Comparison of ENCODE assay signal across 13 cellular contexts in the genomic region with DNA sequence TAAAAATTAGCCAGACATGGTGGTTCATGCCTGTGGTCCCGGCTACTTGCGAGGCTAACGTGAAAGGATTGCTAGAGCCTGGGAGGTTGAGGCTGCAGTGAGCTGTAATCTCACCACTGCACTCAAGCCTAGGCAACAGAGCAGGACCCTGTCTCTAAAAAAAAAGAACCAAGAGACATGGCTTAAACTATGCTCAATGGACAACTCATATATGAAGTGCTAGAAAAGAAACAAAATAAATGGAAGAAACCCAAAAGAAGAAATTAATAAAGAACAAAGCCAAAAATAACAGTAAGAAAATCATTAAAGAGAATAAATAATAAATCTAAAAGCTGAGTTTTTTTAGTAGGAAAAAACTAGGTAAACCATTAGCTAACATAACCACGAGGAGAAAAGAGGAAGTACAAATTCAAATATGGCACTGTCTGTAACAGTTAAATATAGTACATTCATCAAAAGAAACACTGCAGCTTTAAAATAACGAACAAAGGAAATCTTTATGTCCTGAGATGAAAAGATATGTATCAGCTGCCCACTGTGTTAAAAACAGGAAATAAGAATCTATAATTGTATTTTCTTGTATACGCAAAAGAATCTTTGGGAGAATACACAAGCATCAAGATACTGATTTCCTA. TPM values are rescaled to one million over a fixed set of nuclear protein-coding genes. Genes with fewer than 3 reads are reported as not detected.
DNase-seq lines count a peak whose midpoint lies in the region; ATAC-seq lines count a peak whose summit lies in the region.
"Had no signal": no experiment of that assay in that cellular context is flagged by ENCODE, and none has a peak within 500 bp of the region (broad histone marks: within the 10 kb centered on the region; RNA-seq: fewer than 3 reads in every experiment).

No MANE protein-coding gene starts in this region.

- peak; percentile 80 for DNase-seq in MV-4-11 (lab: John Stamatoyannopoulos, UW)
- peak; percentile 37 for DNase-seq in epidermal melanocyte (ENCODE audit: insufficient read length, low spot score)
- DNase-seq in stimulated activated naive CD4-positive, alpha-beta T cell treated with Interleukin-2 at 50 U/mL for 16 hours (lab: John Stamatoyannopoulos, UW), result no peak
- DNase-seq in left colon, result no peak
- no peak for DNase-seq in GM03348 (ENCODE audit: low spot score)
- DNase-seq in NK-92 (lab: John Stamatoyannopoulos, UW; ENCODE audit: unreplicated experiment), result no peak
- DNase-seq: adrenal gland, HFFc6, NCI-H1105 treated with DMSO at 0.1 percent for 48 hours had no signal

- ATAC-seq in GM21381 (IDR thresholded peaks at IDR 0.05; ENCODE audit: unreplicated experiment), result peak; percentile 76
- ATAC-seq in left colon, result no peak
- ATAC-seq: esophagus mucosa had no signal

- peak overlapping the region; percentile 31; the same call in 1 of the 2 replicates for H3K4me3 ChIP-seq in GM08714 (ENCODE audit: low read length)
- H3K4me3 ChIP-seq: adrenal gland, SK-N-MC had no signal

- intact Hi-C loops in left colon (cut with DNase I, micrococcal nuclease), result no loop called here

RNA-seq across cellular contexts. Expression of a gene that starts 48.7 kb away (rescaled TPM):
- 10 to 100 TPM; 18.7 to 18.9 TPM for total RNA-seq in left colon

Comparison
In these comparisons a context has a peak if more than half of its experiments do, and no peak if none do; other contexts are left out.
1. DNase-seq: peak in MV-4-11 (single experiment) and epidermal melanocyte (single experiment); none in stimulated activated naive CD4-positive, alpha-beta T cell treated with Interleukin-2 at 50 U/mL for 16 hours (single experiment), left colon (0 of 2), GM03348 (single experiment) and NK-92 (single experiment).